In genomic region chr4:145976680-145977079, GRCh38 we compare ENCODE assay signal across 33 cellular contexts. TPM values are rescaled to one million over a fixed set of nuclear protein-coding genes. Genes with fewer than 3 reads are reported as not detected.
A peak's percentile ranks its signal among the peaks of the same experiment; 100 is the strongest.
DNase-seq lines count a peak whose midpoint lies in the region; ATAC-seq and TF ChIP-seq lines count a peak whose summit lies in the region.
"Had no signal": no experiment of that assay in that cellular context is flagged by ENCODE, and none has a peak within 500 bp of the region (broad histone marks: within the 10 kb centered on the region; RNA-seq: fewer than 3 reads in every experiment).

No MANE protein-coding gene starts in this region.

- H3K36me3 Mint-ChIP-seq in GM23338 (ENCODE audit: low read depth) = no peaks in the 10 kb centered on the region
- H3K36me3 Mint-ChIP-seq: CD14-positive monocyte; CD4-positive, alpha-beta memory T cell; CD4-positive, CD25-positive, alpha-beta regulatory T cell; CD8-positive, alpha-beta memory T cell; CD8-positive, alpha-beta T cell had no signal

- WGBS in IMR-90 (ENCODE audit: extremely low coverage in 2 of 2, insufficient read length in 1 of 2), 2 experiments = 17% methylated on average over 1 of the region's 4 CpGs; no CpG with 5 or more reads in 1 of the 2 experiments

- H3K23ac ChIP-seq in IMR-90 (ENCODE audit: low read depth, low read length) = no peak overlapping the region

- H3K4me3 Mint-ChIP-seq in GM23338 = no peak overlapping the region
- H3K4me3 Mint-ChIP-seq: B cell; CD14-positive monocyte; CD4-positive, alpha-beta memory T cell; CD4-positive, alpha-beta T cell; CD4-positive, CD25-positive, alpha-beta regulatory T cell; CD8-positive, alpha-beta memory T cell; CD8-positive, alpha-beta T cell had no signal

- no peak overlapping the region for H2AK9ac ChIP-seq in IMR-90 (replicated peaks; ENCODE audit: low read depth, low read length, poor library complexity)

- H2BK120ac ChIP-seq in IMR-90 (ENCODE audit: low read depth, low read length) = no peak overlapping the region

- in situ Hi-C loops in IMR-90 (cut with MboI; ENCODE audit: low sequenced_read_pairs) = no loop called here

- H3K4me1 ChIP-seq in GM23338 (ENCODE audit: insufficient read depth) (no peaks in the 10 kb centered on the region), IMR-90 (ENCODE audit: control insufficient read depth, insufficient read depth, low read length) (no peaks in the 10 kb centered on the region), breast epithelium (no peaks in the 10 kb centered on the region)
- H3K4me1 ChIP-seq: A549; BE2C; BLaER1; BLaER1 treated with 17β-estradiol and CSF1 and Interleukin-3, amounts not matched to agents 10 nM and 100 nM; Caco-2 had no signal

- no peak overlapping the region for H2BK15ac ChIP-seq in IMR-90 (ENCODE audit: low read depth, low read length)

- H2BK5ac ChIP-seq in IMR-90 (ENCODE audit: low read depth, low read length, poor library complexity, severe bottlenecking) = no peak overlapping the region

- H3K79me1 ChIP-seq in IMR-90 (ENCODE audit: low read depth in 1 of 2, low read length in 2 of 2) = no peaks in the 10 kb centered on the region

- H3K9me3 ChIP-seq in IMR-90 (ENCODE audit: control insufficient read depth, insufficient read depth, low read length) (no peaks in the 10 kb centered on the region), breast epithelium (no peaks in the 10 kb centered on the region)
- H3K9me3 ChIP-seq: A549; BE2C; BLaER1; BLaER1 treated with 17β-estradiol and CSF1 and Interleukin-3, amounts not matched to agents 10 nM and 100 nM; Caco-2 had no signal

- ATAC-seq in GM23338 = no peak
- no peak for ATAC-seq in IMR-90 (ENCODE audit: low read depth)
- ATAC-seq: A549; CD8-positive, alpha-beta T cell had no signal

- H3K79me2 ChIP-seq in GM23338 (replicated peaks; ENCODE audit: insufficient read depth) = no peaks in the 10 kb centered on the region

- no peak overlapping the region for H3K9ac ChIP-seq in IMR-90 (ENCODE audit: low read depth, low read length)
- H3K9ac ChIP-seq: BLaER1; BLaER1 treated with 17β-estradiol and CSF1 and Interleukin-3, amounts not matched to agents 10 nM and 100 nM had no signal

- no peaks in the 10 kb centered on the region for H3F3A ChIP-seq in GM23338 (replicated peaks; ENCODE audit: low read depth)

- H3K18ac ChIP-seq in IMR-90 (ENCODE audit: low read depth, low read length) = no peak overlapping the region

- no peak for TF ChIP-seq POLR2A in IMR-90 (IDR thresholded peaks at IDR 0.05; ENCODE audit: low read depth, low read length)
- no peak for TF ChIP-seq POLR2A in breast epithelium (IDR thresholded peaks at IDR 0.05)

- no peaks in the 10 kb centered on the region for H3K4me1 Mint-ChIP-seq in GM23338
- H3K4me1 Mint-ChIP-seq: B cell; CD14-positive monocyte; CD4-positive, alpha-beta memory T cell; CD4-positive, CD25-positive, alpha-beta regulatory T cell; CD8-positive, alpha-beta memory T cell had no signal

- no peak overlapping the region for H4K91ac ChIP-seq in IMR-90 (ENCODE audit: insufficient read depth, low read depth, low read length)

- no peak overlapping the region for H4K5ac ChIP-seq in IMR-90 (ENCODE audit: low read depth, low read length)

- 0 out of 2 replicates have a peak overlapping the region, but pooled peaks have one; percentile 40 for H2AFZ ChIP-seq in GM23338
- peak overlapping the region; percentile 32 for H2AFZ ChIP-seq in IMR-90 (replicated peaks; ENCODE audit: low read length, poor library complexity)

- H3K27me3 ChIP-seq in GM23338 (ENCODE audit: insufficient read depth) = no peaks in the 10 kb centered on the region
- H3K27me3 ChIP-seq in IMR-90 (ENCODE audit: control insufficient read depth, insufficient read depth, low read length) = peaks cover 4% of the 10 kb centered on the region
- no peaks in the 10 kb centered on the region for H3K27me3 ChIP-seq in breast epithelium
- H3K27me3 ChIP-seq: BLaER1; BLaER1 treated with 17β-estradiol and CSF1 and Interleukin-3, amounts not matched to agents 10 nM and 100 nM had no signal

- H3K27ac ChIP-seq in GM23338 (ENCODE audit: low read depth) (no peak overlapping the region), IMR-90 (ENCODE audit: insufficient read depth, low read length) (no peak overlapping the region), breast epithelium (no peak overlapping the region)
- H3K27ac ChIP-seq: 22Rv1; A549; BLaER1; BLaER1 treated with 17β-estradiol and CSF1 and Interleukin-3, amounts not matched to agents 10 nM and 100 nM; C4-2B had no signal

- intact Hi-C loops in IMR-90 (cut with micrococcal nuclease) = no loop called here
- intact Hi-C loops in breast epithelium (cut with DNase I; ENCODE audit: low total_unique reads) = no loop called here

- BruUV-seq in IMR-90 (replicated peaks; lab: Mats Ljungman, UMichigan) = no TSS peak

- TF ChIP-seq CTCF in GM23338 (conservative IDR thresholded peaks at IDR 0.05; ENCODE audit: low read depth in 2 of 2) (no peak), IMR-90 (conservative IDR thresholded peaks at IDR 0.05; ENCODE audit: low read depth, low read length) (no peak), breast epithelium (IDR thresholded peaks at IDR 0.05) (no peak)

- dilution Hi-C loops in IMR-90 (cut with HindIII; ENCODE audit: low sequenced_read_pairs, unreplicated experiment) = no loop called here

- no peak overlapping the region for H4K8ac ChIP-seq in IMR-90 (ENCODE audit: low read depth in 2 of 2, low read length in 2 of 2)

- no peaks in the 10 kb centered on the region for H3K9me3 Mint-ChIP-seq in GM23338
- H3K9me3 Mint-ChIP-seq: CD4-positive, alpha-beta T cell; CD4-positive, CD25-positive, alpha-beta regulatory T cell; CD8-positive, alpha-beta memory T cell; CD8-positive, alpha-beta T cell had no signal

- no peak for DNase-seq in GM23338 (ENCODE audit: low spot score)
- no peak for DNase-seq in IMR-90
- DNase-seq in NCI-H69 (lab: John Stamatoyannopoulos, UW) = peak; percentile 29
- DNase-seq in NOMO-1 treated with dmso at 0.1 percent for 144 hours (lab: John Stamatoyannopoulos, UW; ENCODE audit: unreplicated experiment) = no peak
- no peak for DNase-seq in amygdala (lab: John Stamatoyannopoulos, UW)
- no peak for DNase-seq in breast epithelium (ENCODE audit: low spot score in 2 of 2)
- DNase-seq: 8988T; ACHN; AML-193; BE2C; C1 segment of cervical spinal cord; Caco-2; Calu3; CD4-positive, alpha-beta memory T cell; CD4-positive, alpha-beta T cell; CD4-positive, CD25-positive, alpha-beta regulatory T cell; CD8-positive, alpha-beta memory T cell; CD8-positive, alpha-beta T cell; COR-L47; DMS 273 treated with DMSO at 0.1 percent for 48 hours; DMS153; DMS53; DMS79; DMS79 treated with DMSO at 0.1 percent for 48 hours; DND-41; EL had no signal

- H2AK5ac ChIP-seq in IMR-90 (ENCODE audit: low read depth, low read length) = no peak overlapping the region

- H3K27ac Mint-ChIP-seq in GM23338 = no peak overlapping the region
- H3K27ac Mint-ChIP-seq: B cell; CD14-positive monocyte; CD4-positive, alpha-beta memory T cell; CD4-positive, alpha-beta T cell; CD4-positive, CD25-positive, alpha-beta regulatory T cell; CD8-positive, alpha-beta memory T cell; CD8-positive, alpha-beta T cell had no signal

- no peak overlapping the region for H3K14ac ChIP-seq in IMR-90 (replicated peaks; ENCODE audit: low read depth, low read length)

- H4K20me1 ChIP-seq in GM23338 (replicated peaks; ENCODE audit: insufficient read depth) = no peaks in the 10 kb centered on the region
- no peaks in the 10 kb centered on the region for H4K20me1 ChIP-seq in IMR-90 (ENCODE audit: insufficient read depth, low read length)
- H4K20me1 ChIP-seq: BLaER1; BLaER1 treated with 17β-estradiol and CSF1 and Interleukin-3, amounts not matched to agents 10 nM and 100 nM had no signal

- H3K4ac ChIP-seq in IMR-90 (ENCODE audit: low read depth, low read length) = no peak overlapping the region

- no peaks in the 10 kb centered on the region; the same call in 1 of the 2 replicates for H3K9me1 ChIP-seq in IMR-90 (ENCODE audit: insufficient read depth, low read length)

- H3K4me3 ChIP-seq in GM23338 = no peak overlapping the region
- H3K4me3 ChIP-seq in IMR-90 (ENCODE audit: insufficient read depth, low read depth, low read length) = no peak overlapping the region
- no peak overlapping the region for H3K4me3 ChIP-seq in breast epithelium
- H3K4me3 ChIP-seq: A549; BLaER1; BLaER1 treated with 17β-estradiol and CSF1 and Interleukin-3, amounts not matched to agents 10 nM and 100 nM had no signal

- H3K9me2 ChIP-seq in GM23338 (ENCODE audit: insufficient read depth) = no peaks in the 10 kb centered on the region

- POLR2A ChIA-PET in IMR-90 (lab: Charles Lee; ENCODE audit: unreplicated experiment) = no interaction called here

- no peak overlapping the region for H2BK20ac ChIP-seq in IMR-90 (ENCODE audit: low read depth, low read length)

- no peak overlapping the region for H3K56ac ChIP-seq in IMR-90 (ENCODE audit: extremely low read depth, insufficient read depth, low read length)

- H3K27me3 Mint-ChIP-seq in GM23338 (ENCODE audit: insufficient read depth, low read depth, poor library complexity) = no peaks in the 10 kb centered on the region
- H3K27me3 Mint-ChIP-seq: B cell had no signal

- CTCF ChIA-PET in IMR-90 (lab: Yijun Ruan, JAX) = no interaction called here

- no peak for TF ChIP-seq RAD21 in IMR-90 (IDR thresholded peaks at IDR 0.05; ENCODE audit: low read length)

- H3K4me2 ChIP-seq in GM23338 = no peak overlapping the region
- no peak overlapping the region for H3K4me2 ChIP-seq in IMR-90 (ENCODE audit: low read depth, low read length)
- H3K4me2 ChIP-seq: A549, BLaER1 had no signal

- H3K36me3 ChIP-seq in GM23338 (ENCODE audit: insufficient read depth) (no peaks in the 10 kb centered on the region), IMR-90 (ENCODE audit: control insufficient read depth, insufficient read depth, low read length) (no peaks in the 10 kb centered on the region), breast epithelium (no peaks in the 10 kb centered on the region)
- H3K36me3 ChIP-seq: BE2C; BLaER1; BLaER1 treated with 17β-estradiol and CSF1 and Interleukin-3, amounts not matched to agents 10 nM and 100 nM had no signal

TF ChIP-seq in GM23338, 12 proteins besides CTCF, POLR2A, EP300 and RAD21 (continues in another document):
- TF ChIP-seq EZH2 (IDR thresholded peaks at IDR 0.05; ENCODE audit: low read depth, unreplicated experiment) (no peak), ZNF114 (CRISPR knock-in tag; IDR thresholded peaks at IDR 0.05) (no peak)

TF ChIP-seq in IMR-90, 13 proteins besides CTCF, POLR2A, EP300 and RAD21 (continues in another document):
- no peak for TF ChIP-seq MAZ (IDR thresholded peaks at IDR 0.05; ENCODE audit: borderline replicate concordance, low read depth, low read length)
- no peak for TF ChIP-seq SMC3 (IDR thresholded peaks at IDR 0.05; ENCODE audit: low read depth, low read length)

RNA-seq across cellular contexts. Expression of gene ZNF827, which starts 38.1 kb away (rescaled TPM):
- 33.1 and 34.1 TPM in 2 replicates for total RNA-seq in GM23338 (2014; rRNA removed; shearing (Covaris generic))
- polyA plus RNA-seq in GM23338 (2016; fragmentation: Nextera tagmentation; extraction: Ambion mirVana) (19.9 and 20.3 TPM in 2 replicates), IMR-90 (2012; rRNA removed) (31.7 and 37.5 TPM in 2 replicates)
- total RNA-seq in IMR-90 (2012; rRNA removed) (6.6 and 6.7 TPM in 2 replicates), breast epithelium (10 to 100 TPM; 18.6 to 21.1 (median 19.0) TPM)
- 13.3 and 21.6 TPM in 2 replicates for polyA plus RNA-seq in IMR-90 (2012; cell fraction: cytosol; rRNA removed)
- 73.5 and 158 TPM in 2 replicates for polyA plus RNA-seq in IMR-90 (2012; cell fraction: nucleus; rRNA removed; ENCODE audit: low replicate concordance)
- polyA plus RNA-seq: CD14-positive monocyte had no signal
